In genomic region chr2:105037572-105038382, GRCh38 we compare ENCODE assay signal across 1 cellular context.
A peak's percentile ranks its signal among the peaks of the same experiment; 100 is the strongest.
TF ChIP-seq lines count a peak whose summit lies in the region.

Gene MRPS9, plus strand, starts transcription at chr2:105038069. Its CDS starts 24 bp downstream, at chr2:105038093.

TF ChIP-seq in HepG2, 621 proteins besides CTCF, POLR2A, EP300 and RAD21 (continued from another document and continues in another):
- TF ChIP-seq, protein P1, sequence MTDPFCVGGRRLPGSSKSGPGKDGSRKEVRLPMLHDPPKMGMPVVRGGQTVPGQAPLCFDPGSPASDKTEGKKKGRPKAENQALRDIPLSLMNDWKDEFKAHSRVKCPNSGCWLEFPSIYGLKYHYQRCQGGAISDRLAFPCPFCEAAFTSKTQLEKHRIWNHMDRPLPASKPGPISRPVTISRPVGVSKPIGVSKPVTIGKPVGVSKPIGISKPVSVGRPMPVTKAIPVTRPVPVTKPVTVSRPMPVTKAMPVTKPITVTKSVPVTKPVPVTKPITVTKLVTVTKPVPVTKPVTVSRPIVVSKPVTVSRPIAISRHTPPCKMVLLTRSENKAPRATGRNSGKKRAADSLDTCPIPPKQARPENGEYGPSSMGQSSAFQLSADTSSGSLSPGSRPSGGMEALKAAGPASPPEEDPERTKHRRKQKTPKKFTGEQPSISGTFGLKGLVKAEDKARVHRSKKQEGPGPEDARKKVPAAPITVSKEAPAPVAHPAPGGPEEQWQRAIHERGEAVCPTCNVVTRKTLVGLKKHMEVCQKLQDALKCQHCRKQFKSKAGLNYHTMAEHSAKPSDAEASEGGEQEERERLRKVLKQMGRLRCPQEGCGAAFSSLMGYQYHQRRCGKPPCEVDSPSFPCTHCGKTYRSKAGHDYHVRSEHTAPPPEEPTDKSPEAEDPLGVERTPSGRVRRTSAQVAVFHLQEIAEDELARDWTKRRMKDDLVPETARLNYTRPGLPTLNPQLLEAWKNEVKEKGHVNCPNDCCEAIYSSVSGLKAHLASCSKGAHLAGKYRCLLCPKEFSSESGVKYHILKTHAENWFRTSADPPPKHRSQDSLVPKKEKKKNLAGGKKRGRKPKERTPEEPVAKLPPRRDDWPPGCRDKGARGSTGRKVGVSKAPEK (CRISPR knock-in tag; IDR thresholded peaks at IDR 0.05; ENCODE audit: borderline replicate concordance): 0 out of 2 replicates have a peak, but pooled peaks have one; percentile 15
- TF ChIP-seq PPARG (CRISPR knock-in tag; conservative IDR thresholded peaks at IDR 0.05): no peak
- TF ChIP-seq, protein P2, sequence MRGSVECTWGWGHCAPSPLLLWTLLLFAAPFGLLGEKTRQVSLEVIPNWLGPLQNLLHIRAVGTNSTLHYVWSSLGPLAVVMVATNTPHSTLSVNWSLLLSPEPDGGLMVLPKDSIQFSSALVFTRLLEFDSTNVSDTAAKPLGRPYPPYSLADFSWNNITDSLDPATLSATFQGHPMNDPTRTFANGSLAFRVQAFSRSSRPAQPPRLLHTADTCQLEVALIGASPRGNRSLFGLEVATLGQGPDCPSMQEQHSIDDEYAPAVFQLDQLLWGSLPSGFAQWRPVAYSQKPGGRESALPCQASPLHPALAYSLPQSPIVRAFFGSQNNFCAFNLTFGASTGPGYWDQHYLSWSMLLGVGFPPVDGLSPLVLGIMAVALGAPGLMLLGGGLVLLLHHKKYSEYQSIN (CRISPR knock-in tag; IDR thresholded peaks at IDR 0.05; ENCODE audit: borderline replicate concordance): no peak
- peak; percentile 67; the same call in 1 of the 2 replicates for TF ChIP-seq ZSCAN21 (CRISPR knock-in tag; IDR thresholded peaks at IDR 0.05; ENCODE audit: borderline replicate concordance)
- TF ChIP-seq, protein P3, sequence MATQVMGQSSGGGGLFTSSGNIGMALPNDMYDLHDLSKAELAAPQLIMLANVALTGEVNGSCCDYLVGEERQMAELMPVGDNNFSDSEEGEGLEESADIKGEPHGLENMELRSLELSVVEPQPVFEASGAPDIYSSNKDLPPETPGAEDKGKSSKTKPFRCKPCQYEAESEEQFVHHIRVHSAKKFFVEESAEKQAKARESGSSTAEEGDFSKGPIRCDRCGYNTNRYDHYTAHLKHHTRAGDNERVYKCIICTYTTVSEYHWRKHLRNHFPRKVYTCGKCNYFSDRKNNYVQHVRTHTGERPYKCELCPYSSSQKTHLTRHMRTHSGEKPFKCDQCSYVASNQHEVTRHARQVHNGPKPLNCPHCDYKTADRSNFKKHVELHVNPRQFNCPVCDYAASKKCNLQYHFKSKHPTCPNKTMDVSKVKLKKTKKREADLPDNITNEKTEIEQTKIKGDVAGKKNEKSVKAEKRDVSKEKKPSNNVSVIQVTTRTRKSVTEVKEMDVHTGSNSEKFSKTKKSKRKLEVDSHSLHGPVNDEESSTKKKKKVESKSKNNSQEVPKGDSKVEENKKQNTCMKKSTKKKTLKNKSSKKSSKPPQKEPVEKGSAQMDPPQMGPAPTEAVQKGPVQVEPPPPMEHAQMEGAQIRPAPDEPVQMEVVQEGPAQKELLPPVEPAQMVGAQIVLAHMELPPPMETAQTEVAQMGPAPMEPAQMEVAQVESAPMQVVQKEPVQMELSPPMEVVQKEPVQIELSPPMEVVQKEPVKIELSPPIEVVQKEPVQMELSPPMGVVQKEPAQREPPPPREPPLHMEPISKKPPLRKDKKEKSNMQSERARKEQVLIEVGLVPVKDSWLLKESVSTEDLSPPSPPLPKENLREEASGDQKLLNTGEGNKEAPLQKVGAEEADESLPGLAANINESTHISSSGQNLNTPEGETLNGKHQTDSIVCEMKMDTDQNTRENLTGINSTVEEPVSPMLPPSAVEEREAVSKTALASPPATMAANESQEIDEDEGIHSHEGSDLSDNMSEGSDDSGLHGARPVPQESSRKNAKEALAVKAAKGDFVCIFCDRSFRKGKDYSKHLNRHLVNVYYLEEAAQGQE (IDR thresholded peaks at IDR 0.05; ENCODE audit: borderline replicate concordance in 1 of 2, low read depth in 1 of 2, low read length in 2 of 2): no peak
- TF ChIP-seq IRX3 (CRISPR knock-in tag; IDR thresholded peaks at IDR 0.05; ENCODE audit: borderline replicate concordance, low read depth): peak; percentile 67; the same call in 1 of the 2 replicates
- peak; percentile 43; the same call in 1 of the 2 replicates for TF ChIP-seq ZSCAN25 (CRISPR knock-in tag; IDR thresholded peaks at IDR 0.05)
- peak; percentile 75 for TF ChIP-seq HOMEZ (CRISPR knock-in tag; IDR thresholded peaks at IDR 0.05; ENCODE audit: low read depth)
- TF ChIP-seq SMAD1 (CRISPR knock-in tag; IDR thresholded peaks at IDR 0.05; ENCODE audit: borderline replicate concordance, low read depth): peak; percentile 46; the same call in 1 of the 2 replicates
- peak; percentile 68; the same call in 1 of the 2 replicates for TF ChIP-seq ZNF710 (CRISPR knock-in tag; IDR thresholded peaks at IDR 0.05; ENCODE audit: borderline replicate concordance)
- no peak for TF ChIP-seq MTF1 (CRISPR knock-in tag; IDR thresholded peaks at IDR 0.05)
- peak; percentile 64; the same call in 1 of the 2 replicates for TF ChIP-seq SP2 (CRISPR knock-in tag; IDR thresholded peaks at IDR 0.05)
- no peak for TF ChIP-seq NKX3-1 (CRISPR knock-in tag; IDR thresholded peaks at IDR 0.05)
- no peak for TF ChIP-seq ZNF577 (CRISPR knock-in tag; IDR thresholded peaks at IDR 0.05; ENCODE audit: borderline replicate concordance, low read depth)
- TF ChIP-seq KLF9 (CRISPR knock-in tag; IDR thresholded peaks at IDR 0.05; ENCODE audit: low read depth): 0 out of 2 replicates have a peak, but pooled peaks have one; percentile 45
- TF ChIP-seq, protein P4, sequence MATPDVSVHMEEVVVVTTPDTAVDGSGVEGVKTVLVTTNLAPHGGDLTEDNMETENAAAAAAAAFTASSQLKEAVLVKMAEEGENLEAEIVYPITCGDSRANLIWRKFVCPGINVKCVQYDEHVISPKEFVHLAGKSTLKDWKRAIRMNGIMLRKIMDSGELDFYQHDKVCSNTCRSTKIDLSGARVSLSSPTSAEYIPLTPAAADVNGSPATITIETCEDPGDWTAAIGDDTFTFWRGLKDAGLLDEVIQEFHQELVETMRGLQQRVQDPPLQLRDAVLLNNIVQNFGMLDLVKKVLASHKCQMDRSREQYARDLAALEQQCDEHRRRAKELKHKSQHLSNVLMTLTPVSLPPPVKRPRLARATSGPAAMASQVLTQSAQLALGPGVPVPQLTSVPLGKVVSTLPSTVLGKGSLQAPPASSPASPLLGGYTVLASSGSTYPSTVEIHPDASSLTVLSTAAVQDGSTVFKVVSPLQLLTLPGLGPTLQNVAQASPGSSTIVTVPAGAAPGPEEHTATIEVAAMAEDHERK (CRISPR knock-in tag; IDR thresholded peaks at IDR 0.05; ENCODE audit: low read depth): no peak
- no peak; the same call in 1 of the 2 replicates for TF ChIP-seq ZFP41 (CRISPR knock-in tag; IDR thresholded peaks at IDR 0.05; ENCODE audit: borderline replicate concordance)
- TF ChIP-seq MLLT10 (CRISPR knock-in tag; IDR thresholded peaks at IDR 0.05): no peak
- peak; percentile 89 for TF ChIP-seq ZNF430 (CRISPR knock-in tag; IDR thresholded peaks at IDR 0.05)
- 0 out of 2 replicates have a peak, but pooled peaks have one; percentile 58 for TF ChIP-seq MTA1 (CRISPR knock-in tag; IDR thresholded peaks at IDR 0.05; ENCODE audit: borderline replicate concordance)
- no peak; the same call in 1 of the 2 replicates for TF ChIP-seq ZNF33B (CRISPR knock-in tag; IDR thresholded peaks at IDR 0.05)
- no peak for TF ChIP-seq HDAC6 (IDR thresholded peaks at IDR 0.05; ENCODE audit: low read depth, low read length)
- TF ChIP-seq, protein P5, sequence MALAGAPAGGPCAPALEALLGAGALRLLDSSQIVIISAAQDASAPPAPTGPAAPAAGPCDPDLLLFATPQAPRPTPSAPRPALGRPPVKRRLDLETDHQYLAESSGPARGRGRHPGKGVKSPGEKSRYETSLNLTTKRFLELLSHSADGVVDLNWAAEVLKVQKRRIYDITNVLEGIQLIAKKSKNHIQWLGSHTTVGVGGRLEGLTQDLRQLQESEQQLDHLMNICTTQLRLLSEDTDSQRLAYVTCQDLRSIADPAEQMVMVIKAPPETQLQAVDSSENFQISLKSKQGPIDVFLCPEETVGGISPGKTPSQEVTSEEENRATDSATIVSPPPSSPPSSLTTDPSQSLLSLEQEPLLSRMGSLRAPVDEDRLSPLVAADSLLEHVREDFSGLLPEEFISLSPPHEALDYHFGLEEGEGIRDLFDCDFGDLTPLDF (CRISPR knock-in tag; IDR thresholded peaks at IDR 0.05): no peak
- TF ChIP-seq, protein P6, sequence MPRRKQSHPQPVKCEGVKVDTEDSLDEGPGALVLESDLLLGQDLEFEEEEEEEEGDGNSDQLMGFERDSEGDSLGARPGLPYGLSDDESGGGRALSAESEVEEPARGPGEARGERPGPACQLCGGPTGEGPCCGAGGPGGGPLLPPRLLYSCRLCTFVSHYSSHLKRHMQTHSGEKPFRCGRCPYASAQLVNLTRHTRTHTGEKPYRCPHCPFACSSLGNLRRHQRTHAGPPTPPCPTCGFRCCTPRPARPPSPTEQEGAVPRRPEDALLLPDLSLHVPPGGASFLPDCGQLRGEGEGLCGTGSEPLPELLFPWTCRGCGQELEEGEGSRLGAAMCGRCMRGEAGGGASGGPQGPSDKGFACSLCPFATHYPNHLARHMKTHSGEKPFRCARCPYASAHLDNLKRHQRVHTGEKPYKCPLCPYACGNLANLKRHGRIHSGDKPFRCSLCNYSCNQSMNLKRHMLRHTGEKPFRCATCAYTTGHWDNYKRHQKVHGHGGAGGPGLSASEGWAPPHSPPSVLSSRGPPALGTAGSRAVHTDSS (CRISPR knock-in tag; conservative IDR thresholded peaks at IDR 0.05): no peak
- peak; percentile 78 for TF ChIP-seq FOXC1 (CRISPR knock-in tag; IDR thresholded peaks at IDR 0.05; ENCODE audit: borderline replicate concordance)
- no peak for TF ChIP-seq ZNF30 (CRISPR knock-in tag; IDR thresholded peaks at IDR 0.05)
- TF ChIP-seq, protein P7, sequence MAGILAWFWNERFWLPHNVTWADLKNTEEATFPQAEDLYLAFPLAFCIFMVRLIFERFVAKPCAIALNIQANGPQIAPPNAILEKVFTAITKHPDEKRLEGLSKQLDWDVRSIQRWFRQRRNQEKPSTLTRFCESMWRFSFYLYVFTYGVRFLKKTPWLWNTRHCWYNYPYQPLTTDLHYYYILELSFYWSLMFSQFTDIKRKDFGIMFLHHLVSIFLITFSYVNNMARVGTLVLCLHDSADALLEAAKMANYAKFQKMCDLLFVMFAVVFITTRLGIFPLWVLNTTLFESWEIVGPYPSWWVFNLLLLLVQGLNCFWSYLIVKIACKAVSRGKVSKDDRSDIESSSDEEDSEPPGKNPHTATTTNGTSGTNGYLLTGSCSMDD (CRISPR knock-in tag; IDR thresholded peaks at IDR 0.05): no peak
- TF ChIP-seq NCOA1 (CRISPR knock-in tag; IDR thresholded peaks at IDR 0.05): peak; percentile 38; the same call in 1 of the 2 replicates
- TF ChIP-seq ZC3H13 (CRISPR knock-in tag; IDR thresholded peaks at IDR 0.05): 0 out of 2 replicates have a peak, but pooled peaks have one; percentile 51
- TF ChIP-seq HCFC1 (IDR thresholded peaks at IDR 0.05; ENCODE audit: low read depth, low read length): peak; percentile 20; the same call in 1 of the 2 replicates
- TF ChIP-seq HOXA7 (CRISPR knock-in tag; IDR thresholded peaks at IDR 0.05): no peak
- TF ChIP-seq, protein P8, sequence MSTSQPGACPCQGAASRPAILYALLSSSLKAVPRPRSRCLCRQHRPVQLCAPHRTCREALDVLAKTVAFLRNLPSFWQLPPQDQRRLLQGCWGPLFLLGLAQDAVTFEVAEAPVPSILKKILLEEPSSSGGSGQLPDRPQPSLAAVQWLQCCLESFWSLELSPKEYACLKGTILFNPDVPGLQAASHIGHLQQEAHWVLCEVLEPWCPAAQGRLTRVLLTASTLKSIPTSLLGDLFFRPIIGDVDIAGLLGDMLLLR (CRISPR knock-in tag; IDR thresholded peaks at IDR 0.05): peak; percentile 69; the same call in 1 of the 2 replicates
- TF ChIP-seq SAFB2 (CRISPR knock-in tag; IDR thresholded peaks at IDR 0.05; ENCODE audit: borderline replicate concordance, low read depth): peak; percentile 62; the same call in 1 of the 2 replicates
- peak; percentile 80; the same call in 1 of the 2 replicates for TF ChIP-seq ZNF670 (CRISPR knock-in tag; IDR thresholded peaks at IDR 0.05; ENCODE audit: borderline replicate concordance)
- TF ChIP-seq AKAP8 (CRISPR knock-in tag; IDR thresholded peaks at IDR 0.05): peak; percentile 73; the same call in 1 of the 2 replicates
- no peak for TF ChIP-seq ATM (IDR thresholded peaks at IDR 0.05; ENCODE audit: borderline replicate concordance)
- TF ChIP-seq THAP7 (CRISPR knock-in tag; IDR thresholded peaks at IDR 0.05): peak; percentile 12
- TF ChIP-seq ZMAT3 (CRISPR knock-in tag; conservative IDR thresholded peaks at IDR 0.05): no peak
- TF ChIP-seq ZNF891 (CRISPR knock-in tag; IDR thresholded peaks at IDR 0.05): peak; percentile 57; the same call in 1 of the 2 replicates
- TF ChIP-seq ZSCAN9 (CRISPR knock-in tag; IDR thresholded peaks at IDR 0.05; ENCODE audit: borderline replicate concordance): peak; percentile 62; the same call in 1 of the 2 replicates
- peak; percentile 93 for TF ChIP-seq PHF8 (CRISPR knock-in tag; IDR thresholded peaks at IDR 0.05)
